ENCODE assay signal across 6 cellular contexts in genomic region chr19:40421993-40422392, GRCh38. TPM values are rescaled to one million over a fixed set of nuclear protein-coding genes. Genes with fewer than 3 reads are reported as not detected.
A peak's percentile ranks its signal among the peaks of the same experiment; 100 is the strongest.
DNase-seq lines count a peak whose midpoint lies in the region; ATAC-seq, FAIRE-seq and TF ChIP-seq lines count a peak whose summit lies in the region.
"Not testable (repeated sequence)": the region's sequence is repeated elsewhere in the genome, so short reads cannot be mapped to it uniquely, and the experiment has no call there.

No MANE protein-coding gene starts in this region.

- H3K27ac Mint-ChIP-seq in activated CD4-positive, alpha-beta T cell treated with anti-CD3 and anti-CD28 coated beads, Interleukin-2, amount 10 ng/mL, durations not matched to agents 7 days and 5 days: peak overlapping the region; percentile 97
- peak overlapping the region; percentile 95 for H3K27ac Mint-ChIP-seq in type B pancreatic cell

- intact Hi-C loops in mammary epithelial cell (cut with micrococcal nuclease): loop anchor here (1.0 to 2.0 kb wide), 5 partner anchors 21 to 180 kb away; partner anchors contain the start of gene BLVRB
- intact Hi-C loops in pancreas (cut with DNase I): not testable (repeated sequence)

- not testable (repeated sequence) for H3K9me3 Mint-ChIP-seq in activated CD4-positive, alpha-beta T cell treated with anti-CD3 and anti-CD28 coated beads, Interleukin-2, amount 10 ng/mL, durations not matched to agents 7 days and 5 days; type B pancreatic cell

- POLR2A ChIA-PET in HEK293T (lab: Yijun Ruan, JAX): interaction anchor here (2.0 to 2.3 kb wide), 3 partner anchors 18 to 22 kb away, joined by 14 to 57 read pairs (median 17); partner anchors contain the start of gene SERTAD3
- POLR2A ChIA-PET in activated CD4-positive, alpha-beta T cell treated with anti-CD3 and anti-CD28 coated beads, Interleukin-2, amount 10 ng/mL, durations not matched to agents 7 days and 5 days (lab: Charles Lee): not testable (repeated sequence)

- not testable (repeated sequence) for H2AFZ ChIP-seq in mammary epithelial cell (ENCODE audit: low read depth, low read length); keratinocyte (ENCODE audit: control insufficient read depth, low read length)

- not testable (repeated sequence) for H3K4me3 ChIP-seq in mammary epithelial cell (replicated peaks in 1 of 3; ENCODE audit: insufficient read depth in 1 of 3, low read depth in 2 of 3, low read length in 3 of 3); keratinocyte (ENCODE audit: control insufficient read depth in 2 of 3, extremely low read depth in 1 of 3, insufficient read depth in 2 of 3, low read depth in 1 of 3, low read length in 3 of 3)
- H3K4me3 ChIP-seq in pancreas: peak overlapping the region in 1 of 4 donors; percentile 60

- peak overlapping the region; percentile 99 for H3K4me2 ChIP-seq in mammary epithelial cell (ENCODE audit: insufficient read depth, low read depth, low read length)
- peak overlapping the region; percentile 96 for H3K4me2 ChIP-seq in keratinocyte (ENCODE audit: control insufficient read depth, extremely low read depth, insufficient read depth, low read depth, low read length)

- peak overlapping the region; percentile 80 for H3K4me3 Mint-ChIP-seq in activated CD4-positive, alpha-beta T cell treated with anti-CD3 and anti-CD28 coated beads, Interleukin-2, amount 10 ng/mL, durations not matched to agents 7 days and 5 days
- H3K4me3 Mint-ChIP-seq in type B pancreatic cell: peak overlapping the region; percentile 39

- FAIRE-seq in keratinocyte (lab: Jason Lieb, UNC); pancreas (lab: Jason Lieb, UNC): not testable (repeated sequence)

- CTCF ChIA-PET in HEK293T (lab: Yijun Ruan, JAX): interaction anchor here (1.6 kb wide), 1 partner anchor 66 kb away, joined by 3 read pairs; no protein-coding TSS in a partner anchor
- CTCF ChIA-PET in activated CD4-positive, alpha-beta T cell treated with anti-CD3 and anti-CD28 coated beads, Interleukin-2, amount 10 ng/mL, durations not matched to agents 7 days and 5 days (lab: Charles Lee): interaction anchor here (2.4 to 3.2 kb wide), 2 partner anchors 21 to 43 kb away, joined by 14 read pairs; partner anchors contain the start of gene BLVRB
- CTCF ChIA-PET in mammary epithelial cell (lab: Charles Lee; ENCODE audit: low non-redundant PET): not testable (repeated sequence)

- H4K20me1 ChIP-seq in mammary epithelial cell (ENCODE audit: insufficient read depth, low read length); keratinocyte (ENCODE audit: control insufficient read depth, extremely low read depth, insufficient read depth, low read length): not testable (repeated sequence)

- in situ Hi-C loops in mammary epithelial cell (cut with MboI; ENCODE audit: low sequenced_read_pairs in 2 of 2): not testable (repeated sequence)

- H3K36me3 ChIP-seq in mammary epithelial cell (ENCODE audit: insufficient read depth, low read length); keratinocyte (ENCODE audit: control insufficient read depth in 2 of 2, extremely low read depth in 1 of 2, insufficient read depth in 2 of 2, low read length in 2 of 2); pancreas: not testable (repeated sequence)

- not testable (repeated sequence) for ATAC-seq in pancreas

- peaks cover 10% of the 10 kb centered on the region for H3K36me3 Mint-ChIP-seq in activated CD4-positive, alpha-beta T cell treated with anti-CD3 and anti-CD28 coated beads, Interleukin-2, amount 10 ng/mL, durations not matched to agents 7 days and 5 days (ENCODE audit: low read depth)
- H3K36me3 Mint-ChIP-seq in type B pancreatic cell: not testable (repeated sequence)

- peaks cover 52% of the 10 kb centered on the region for H3K4me1 Mint-ChIP-seq in activated CD4-positive, alpha-beta T cell treated with anti-CD3 and anti-CD28 coated beads, Interleukin-2, amount 10 ng/mL, durations not matched to agents 7 days and 5 days
- H3K4me1 Mint-ChIP-seq in type B pancreatic cell (ENCODE audit: unreplicated experiment): peaks cover 19% of the 10 kb centered on the region

- dilution Hi-C loops in mammary epithelial cell (cut with HindIII; ENCODE audit: low sequenced_read_pairs); keratinocyte (cut with MboI; ENCODE audit: extremely low pct_ligation_motif_present, low sequenced_read_pairs): not testable (repeated sequence)

- peak overlapping the region; percentile 96 for H3K27ac ChIP-seq in mammary epithelial cell (ENCODE audit: insufficient read depth, low read depth, low read length)
- H3K27ac ChIP-seq in keratinocyte (ENCODE audit: control insufficient read depth, insufficient read depth, low read length): peak overlapping the region; percentile 90
- H3K27ac ChIP-seq in pancreas: peak overlapping the region; percentile 94 to 99 (median 98)

- DNase-seq in HEK293T (ENCODE audit: extremely low spot score); activated CD4-positive, alpha-beta T cell treated with anti-CD3 and anti-CD28 coated beads, Interleukin-2, amount 10 ng/mL, durations not matched to agents 7 days and 5 days; mammary epithelial cell; keratinocyte (ENCODE audit: low read depth, low spot score); pancreas; type B pancreatic cell (ENCODE audit: extremely low spot score, unreplicated experiment): not testable (repeated sequence)

- H3K27me3 Mint-ChIP-seq in activated CD4-positive, alpha-beta T cell treated with anti-CD3 and anti-CD28 coated beads, Interleukin-2, amount 10 ng/mL, durations not matched to agents 7 days and 5 days; type B pancreatic cell: not testable (repeated sequence)

- H3K27me3 ChIP-seq in mammary epithelial cell (ENCODE audit: insufficient read depth, low read length); keratinocyte (ENCODE audit: control insufficient read depth, extremely low read depth, insufficient read depth, low read length); pancreas: not testable (repeated sequence)

- not testable (repeated sequence) for H3K9me3 ChIP-seq in mammary epithelial cell (replicated peaks; ENCODE audit: insufficient read depth, low read length); keratinocyte (ENCODE audit: control insufficient read depth, low read depth, low read length); pancreas

- peak overlapping the region; percentile 83 for H3K9ac ChIP-seq in mammary epithelial cell (ENCODE audit: insufficient read depth, low read length)
- H3K9ac ChIP-seq in keratinocyte (ENCODE audit: control insufficient read depth, extremely low read depth, insufficient read depth, low read length): peak overlapping the region; percentile 86

- peaks cover 39% of the 10 kb centered on the region for H3K4me1 ChIP-seq in mammary epithelial cell (ENCODE audit: insufficient read depth, low read length)
- H3K4me1 ChIP-seq in keratinocyte (ENCODE audit: control insufficient read depth, extremely low read depth, insufficient read depth, low read length): not testable (repeated sequence)
- peaks cover 0 to 18% (median 5%) of the 10 kb centered on the region in 3 donors for H3K4me1 ChIP-seq in pancreas

- not testable (repeated sequence) for TF ChIP-seq CTCF in mammary epithelial cell (conservative IDR thresholded peaks at IDR 0.05 in 1 of 2, IDR thresholded peaks at IDR 0.05 in 1 of 2; ENCODE audit: extremely low read depth in 1 of 2, insufficient read depth in 1 of 2, low read depth in 1 of 2, low read length in 2 of 2); keratinocyte (optimal IDR thresholded peaks at IDR 0.05 in 1 of 3, IDR thresholded peaks at IDR 0.05 in 1 of 3, conservative IDR thresholded peaks at IDR 0.05 in 1 of 3; ENCODE audit: extremely low read depth in 1 of 3, insufficient read depth in 2 of 3, low read length in 3 of 3); pancreas (IDR thresholded peaks at IDR 0.05); type B pancreatic cell (conservative IDR thresholded peaks at IDR 0.05)

- WGBS in mammary epithelial cell (ENCODE audit: low coverage, missing lambda C conversion rate): 43% methylated on average over 8 of the region's 9 CpGs
- 70 to 72% methylated on average over 9 of the region's 9 CpGs for WGBS in pancreas, 2 donors

- H3K79me2 ChIP-seq in mammary epithelial cell (ENCODE audit: insufficient read depth, low read length) (peaks cover 36% of the 10 kb centered on the region), keratinocyte (ENCODE audit: control insufficient read depth, insufficient read depth, low read length) (peaks cover 28% of the 10 kb centered on the region)

- H3K9me1 ChIP-seq in keratinocyte (ENCODE audit: control insufficient read depth, extremely low read depth, insufficient read depth, low read length): not testable (repeated sequence)

- BruUV-seq in mammary epithelial cell (replicated peaks; lab: Mats Ljungman, UMichigan): not testable (repeated sequence)

RNA-seq across cellular contexts. Expression of gene SERTAD1, which starts 3.8 kb away (rescaled TPM):
- total RNA-seq in activated CD4-positive, alpha-beta T cell treated with anti-CD3 and anti-CD28 coated beads, Interleukin-2, amount 10 ng/mL, durations not matched to agents 7 days and 5 days: 1 to 10 TPM; 6.2 to 9.7 TPM
- 10 to 100 TPM; 20.6 to 25.8 TPM for total RNA-seq in mammary epithelial cell
- 29.4 TPM for polyA plus RNA-seq in mammary epithelial cell
- 16.0 TPM for polyA minus RNA-seq in mammary epithelial cell
- 9.5 to 15.4 TPM (median 10.5 TPM) in 3 replicates for polyA plus RNA-seq in keratinocyte
- polyA plus RNA-seq in keratinocyte (2011; ENCODE audit: low read depth): 17.5 TPM
- polyA plus RNA-seq in keratinocyte (2011; cell fraction: cytosol; rRNA removed): 7.1 and 13.0 TPM in 2 replicates
- 8.1 and 10.9 TPM in 2 replicates for polyA plus RNA-seq in keratinocyte (2011; cell fraction: nucleus; rRNA removed)
- polyA plus RNA-seq in keratinocyte (2012; ENCODE audit: low replicate concordance): 10.6 and 28.6 TPM in 2 replicates
- 3.8 to 6.1 TPM (median 4.4 TPM) in 3 replicates for polyA minus RNA-seq in keratinocyte
- 10.0 TPM for polyA minus RNA-seq in keratinocyte (2011; cell fraction: cytosol; rRNA and poly(A)+ RNA removed)
- 3.5 and 4.0 TPM in 2 replicates for polyA minus RNA-seq in keratinocyte (2011; cell fraction: nucleus; rRNA and poly(A)+ RNA removed)
- total RNA-seq in pancreas: 1 to 10 TPM; 2.6 to 5.4 (median 3.9) TPM
- polyA plus RNA-seq in pancreas: 10 to 100 TPM in 1 of 2 donors, 1 to 10 TPM in 1; 6.4 to 11.9 TPM
- 9.2 and 14.4 TPM in 2 replicates for total RNA-seq in type B pancreatic cell (ENCODE audit: low replicate concordance)

RNA-seq across cellular contexts. Expression of gene PRX, which starts 8.8 kb away (rescaled TPM):
- under 1 TPM; 0.75 to 0.94 TPM for total RNA-seq in activated CD4-positive, alpha-beta T cell treated with anti-CD3 and anti-CD28 coated beads, Interleukin-2, amount 10 ng/mL, durations not matched to agents 7 days and 5 days
- total RNA-seq in mammary epithelial cell (1 to 10 TPM; 1.7 to 2.3 TPM), pancreas (1 to 10 TPM; 1.4 to 3.2 (median 2.3) TPM), type B pancreatic cell (ENCODE audit: low replicate concordance) (1.2 and 11.7 TPM in 2 replicates)
- polyA plus RNA-seq in mammary epithelial cell (0.42 TPM), keratinocyte (0.22 to 0.49 TPM (median 0.42 TPM) in 3 replicates), pancreas (1 to 10 TPM; 3.2 to 3.7 TPM)
- polyA minus RNA-seq in mammary epithelial cell (0.10 TPM), keratinocyte (0.13 to 0.33 TPM (median 0.32 TPM) in 3 replicates)
- 0.56 TPM for polyA plus RNA-seq in keratinocyte (2011; ENCODE audit: low read depth)
- polyA plus RNA-seq in keratinocyte (2011; cell fraction: cytosol; rRNA removed): 0.21 and 0.45 TPM in 2 replicates
- polyA plus RNA-seq in keratinocyte (2011; cell fraction: nucleus; rRNA removed): 0.82 and 1.0 TPM in 2 replicates
- polyA plus RNA-seq in keratinocyte (2012; ENCODE audit: low replicate concordance): 0.45 and 0.90 TPM in 2 replicates
- polyA minus RNA-seq in keratinocyte (2011; cell fraction: cytosol; rRNA and poly(A)+ RNA removed): 0.58 TPM
- polyA minus RNA-seq in keratinocyte (2011; cell fraction: nucleus; rRNA and poly(A)+ RNA removed): 0.32 and 0.47 TPM in 2 replicates

RNA-seq across cellular contexts. Expression of gene SERTAD3, which starts 22.1 kb away (rescaled TPM):
- total RNA-seq in activated CD4-positive, alpha-beta T cell treated with anti-CD3 and anti-CD28 coated beads, Interleukin-2, amount 10 ng/mL, durations not matched to agents 7 days and 5 days: 10 to 100 TPM; 10.6 to 10.9 TPM
- total RNA-seq in mammary epithelial cell: 10 to 100 TPM; 34.3 to 35.8 TPM
- polyA plus RNA-seq in mammary epithelial cell: 19.3 TPM
- polyA minus RNA-seq in mammary epithelial cell: 32.7 TPM
- 11.8 to 16.1 TPM (median 13.2 TPM) in 3 replicates for polyA plus RNA-seq in keratinocyte
- polyA plus RNA-seq in keratinocyte (2011; ENCODE audit: low read depth): 1.1 TPM
- 9.0 and 9.9 TPM in 2 replicates for polyA plus RNA-seq in keratinocyte (2011; cell fraction: cytosol; rRNA removed)
- 11.3 and 14.8 TPM in 2 replicates for polyA plus RNA-seq in keratinocyte (2011; cell fraction: nucleus; rRNA removed)
- 11.9 and 19.4 TPM in 2 replicates for polyA plus RNA-seq in keratinocyte (2012; ENCODE audit: low replicate concordance)
- 14.4 to 18.5 TPM (median 14.8 TPM) in 3 replicates for polyA minus RNA-seq in keratinocyte
- polyA minus RNA-seq in keratinocyte (2011; cell fraction: cytosol; rRNA and poly(A)+ RNA removed): 35.3 TPM
- 9.1 and 9.6 TPM in 2 replicates for polyA minus RNA-seq in keratinocyte (2011; cell fraction: nucleus; rRNA and poly(A)+ RNA removed)
- 10 to 100 TPM in 1 of 6 donors, 1 to 10 TPM in 5; 4.9 to 14.8 (median 7.6) TPM for total RNA-seq in pancreas
- polyA plus RNA-seq in pancreas: 10 to 100 TPM; 11.2 to 15.0 TPM
- total RNA-seq in type B pancreatic cell (ENCODE audit: low replicate concordance): 33.7 and 41.7 TPM in 2 replicates

RNA-seq across cellular contexts. Expression of gene HIPK4, which starts 32.0 kb away (rescaled TPM):
- total RNA-seq in activated CD4-positive, alpha-beta T cell treated with anti-CD3 and anti-CD28 coated beads, Interleukin-2, amount 10 ng/mL, durations not matched to agents 7 days and 5 days: not detected
- total RNA-seq in mammary epithelial cell (under 1 TPM; 0.12 to 0.33 TPM), pancreas (under 1 TPM in 3 of 6 donors, not detected in 3; 0.06 to 0.14 (median 0.09) TPM), type B pancreatic cell (ENCODE audit: low replicate concordance) (0.12 TPM in 1 of 2 replicates, not detected in the other)
- polyA plus RNA-seq in mammary epithelial cell (0.07 TPM), keratinocyte (0.03 to 0.06 TPM in 2 of 3 replicates, not detected in the other), pancreas (under 1 TPM; 0.05 to 0.08 TPM)
- polyA minus RNA-seq in mammary epithelial cell (not detected), keratinocyte (0.07 TPM in 1 of 3 replicates, not detected in the others)
- polyA plus RNA-seq in keratinocyte (2011; ENCODE audit: low read depth): not detected
- 0.04 and 0.06 TPM in 2 replicates for polyA plus RNA-seq in keratinocyte (2011; cell fraction: cytosol; rRNA removed)
- polyA plus RNA-seq in keratinocyte (2011; cell fraction: nucleus; rRNA removed): not detected in 2 replicates
- polyA plus RNA-seq in keratinocyte (2012; ENCODE audit: low replicate concordance): 0.05 and 0.08 TPM in 2 replicates
- polyA minus RNA-seq in keratinocyte (2011; cell fraction: cytosol; rRNA and poly(A)+ RNA removed): not detected
- polyA minus RNA-seq in keratinocyte (2011; cell fraction: nucleus; rRNA and poly(A)+ RNA removed): not detected in 2 replicates

RNA-seq across cellular contexts. Expression of gene BLVRB, which starts 43.6 kb away (rescaled TPM):
- 10 to 100 TPM; 18.5 to 20.0 TPM for total RNA-seq in activated CD4-positive, alpha-beta T cell treated with anti-CD3 and anti-CD28 coated beads, Interleukin-2, amount 10 ng/mL, durations not matched to agents 7 days and 5 days
- total RNA-seq in mammary epithelial cell: 10 to 100 TPM; 57.6 to 92.5 TPM
- 88.3 TPM for polyA plus RNA-seq in mammary epithelial cell
- polyA minus RNA-seq in mammary epithelial cell: 52.5 TPM
- polyA plus RNA-seq in keratinocyte: 48.6 to 129 TPM (median 52.5 TPM) in 3 replicates
- polyA plus RNA-seq in keratinocyte (2011; ENCODE audit: low read depth): 26.7 TPM
- 57.0 and 105 TPM in 2 replicates for polyA plus RNA-seq in keratinocyte (2011; cell fraction: cytosol; rRNA removed)
- polyA plus RNA-seq in keratinocyte (2011; cell fraction: nucleus; rRNA removed): 39.1 and 52.7 TPM in 2 replicates
- 75.2 and 154 TPM in 2 replicates for polyA plus RNA-seq in keratinocyte (2012; ENCODE audit: low replicate concordance)
- 34.0 to 82.3 TPM (median 74.7 TPM) in 3 replicates for polyA minus RNA-seq in keratinocyte
- polyA minus RNA-seq in keratinocyte (2011; cell fraction: cytosol; rRNA and poly(A)+ RNA removed): 105 TPM
- 15.5 and 17.0 TPM in 2 replicates for polyA minus RNA-seq in keratinocyte (2011; cell fraction: nucleus; rRNA and poly(A)+ RNA removed)
- 10 to 100 TPM; 24.1 to 39.9 (median 34.0) TPM for total RNA-seq in pancreas
- 10 to 100 TPM; 47.6 to 49.4 TPM for polyA plus RNA-seq in pancreas
- total RNA-seq in type B pancreatic cell (ENCODE audit: low replicate concordance): 32.2 and 47.9 TPM in 2 replicates
